In genomic region chr4:153974452-153974851, GRCh38 we compare ENCODE assay signal across 1 cellular context.
TF ChIP-seq lines count a peak whose summit lies in the region.

No MANE protein-coding gene starts in this region.

TF ChIP-seq in K562, 482 proteins besides CTCF, POLR2A, EP300 and RAD21 (continued from another document):
- TF ChIP-seq ZNF655 (CRISPR knock-in tag; IDR thresholded peaks at IDR 0.05), result no peak
